In the genomic region with DNA sequence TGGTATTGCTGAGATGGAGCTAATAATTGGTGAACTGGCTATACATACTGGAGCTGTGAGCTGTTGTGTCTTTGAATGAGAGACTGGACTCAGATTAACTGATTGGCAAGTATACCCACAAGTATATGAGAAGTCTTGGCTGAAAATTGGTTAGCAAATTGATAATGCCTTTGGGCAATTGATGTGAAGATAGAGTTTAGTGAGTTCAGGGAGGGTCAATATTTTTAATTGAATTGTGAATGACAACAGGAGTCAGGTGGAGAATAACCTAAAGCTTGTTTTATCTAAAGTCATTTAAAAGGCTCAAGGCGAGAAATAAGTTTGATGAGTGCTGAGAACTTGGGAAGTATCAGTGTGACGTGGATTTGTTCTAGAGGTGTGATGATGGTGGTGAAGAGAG, we compare ENCODE assay signal across 1 cellular context.
TF ChIP-seq lines count a peak whose summit lies in the region.

No MANE protein-coding gene starts in this region.

TF ChIP-seq in WTC11, 78 proteins besides CTCF, POLR2A, EP300 and RAD21 (continued from another document):
- TF ChIP-seq, protein P1, sequence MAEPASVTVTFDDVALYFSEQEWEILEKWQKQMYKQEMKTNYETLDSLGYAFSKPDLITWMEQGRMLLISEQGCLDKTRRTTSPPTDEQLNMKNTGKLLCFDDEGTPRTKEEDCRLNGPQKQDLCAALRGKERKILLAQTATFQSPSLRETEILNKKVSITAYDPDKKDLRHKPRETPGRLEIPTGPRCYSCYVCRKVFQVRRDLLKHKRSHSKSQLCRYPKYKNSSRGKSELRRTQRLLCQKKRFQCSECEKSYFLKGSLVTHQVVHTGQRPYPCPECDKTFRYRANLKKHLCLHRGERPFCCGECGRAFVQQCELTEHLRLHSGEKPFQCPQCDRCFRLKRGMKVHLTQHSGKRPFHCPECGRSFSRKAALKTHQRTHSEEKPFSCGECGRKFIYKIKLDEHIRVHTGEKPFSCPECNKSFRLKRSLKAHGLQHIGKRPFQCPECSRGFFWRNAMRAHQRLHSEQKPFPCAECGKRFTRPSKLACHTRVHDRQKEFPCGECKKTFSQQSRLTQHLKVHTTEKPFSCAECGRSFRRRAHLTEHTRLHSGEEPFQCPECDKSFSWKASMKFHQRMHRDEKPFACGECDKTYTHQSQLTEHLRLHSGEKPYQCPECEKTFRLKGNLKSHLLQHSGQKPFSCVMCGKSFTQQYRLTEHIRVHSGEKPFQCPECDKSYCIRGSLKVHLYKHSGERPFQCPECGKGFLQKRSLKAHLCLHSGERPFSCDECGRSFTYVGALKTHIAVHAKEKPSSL (CRISPR knock-in tag; conservative IDR thresholded peaks at IDR 0.05): no peak
- TF ChIP-seq FOXP1 (CRISPR knock-in tag; IDR thresholded peaks at IDR 0.05; ENCODE audit: borderline replicate concordance): no peak
- TF ChIP-seq, protein P2, sequence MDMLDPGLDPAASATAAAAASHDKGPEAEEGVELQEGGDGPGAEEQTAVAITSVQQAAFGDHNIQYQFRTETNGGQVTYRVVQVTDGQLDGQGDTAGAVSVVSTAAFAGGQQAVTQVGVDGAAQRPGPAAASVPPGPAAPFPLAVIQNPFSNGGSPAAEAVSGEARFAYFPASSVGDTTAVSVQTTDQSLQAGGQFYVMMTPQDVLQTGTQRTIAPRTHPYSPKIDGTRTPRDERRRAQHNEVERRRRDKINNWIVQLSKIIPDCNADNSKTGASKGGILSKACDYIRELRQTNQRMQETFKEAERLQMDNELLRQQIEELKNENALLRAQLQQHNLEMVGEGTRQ (CRISPR knock-in tag; IDR thresholded peaks at IDR 0.05): no peak
- TF ChIP-seq FOXK1 (CRISPR knock-in tag; IDR thresholded peaks at IDR 0.05): no peak
- TF ChIP-seq HMGA2 (CRISPR knock-in tag; IDR thresholded peaks at IDR 0.05): no peak
- no peak for TF ChIP-seq ZNF281 (CRISPR knock-in tag; IDR thresholded peaks at IDR 0.05)
- TF ChIP-seq ETV6 (CRISPR knock-in tag; IDR thresholded peaks at IDR 0.05): no peak
- TF ChIP-seq SOX15 (CRISPR knock-in tag; IDR thresholded peaks at IDR 0.05): no peak
- TF ChIP-seq ELF4 (CRISPR knock-in tag; IDR thresholded peaks at IDR 0.05; ENCODE audit: low read depth): no peak
- no peak for TF ChIP-seq NFE2L1 (CRISPR knock-in tag; IDR thresholded peaks at IDR 0.05)
- no peak for TF ChIP-seq PRDM15 (CRISPR knock-in tag; IDR thresholded peaks at IDR 0.05)
- no peak for TF ChIP-seq OVOL2 (CRISPR knock-in tag; IDR thresholded peaks at IDR 0.05; ENCODE audit: borderline replicate concordance)
- no peak for TF ChIP-seq GRHL2 (CRISPR knock-in tag; IDR thresholded peaks at IDR 0.05; ENCODE audit: insufficient replicate concordance, severe bottlenecking)
- TF ChIP-seq, protein P3, sequence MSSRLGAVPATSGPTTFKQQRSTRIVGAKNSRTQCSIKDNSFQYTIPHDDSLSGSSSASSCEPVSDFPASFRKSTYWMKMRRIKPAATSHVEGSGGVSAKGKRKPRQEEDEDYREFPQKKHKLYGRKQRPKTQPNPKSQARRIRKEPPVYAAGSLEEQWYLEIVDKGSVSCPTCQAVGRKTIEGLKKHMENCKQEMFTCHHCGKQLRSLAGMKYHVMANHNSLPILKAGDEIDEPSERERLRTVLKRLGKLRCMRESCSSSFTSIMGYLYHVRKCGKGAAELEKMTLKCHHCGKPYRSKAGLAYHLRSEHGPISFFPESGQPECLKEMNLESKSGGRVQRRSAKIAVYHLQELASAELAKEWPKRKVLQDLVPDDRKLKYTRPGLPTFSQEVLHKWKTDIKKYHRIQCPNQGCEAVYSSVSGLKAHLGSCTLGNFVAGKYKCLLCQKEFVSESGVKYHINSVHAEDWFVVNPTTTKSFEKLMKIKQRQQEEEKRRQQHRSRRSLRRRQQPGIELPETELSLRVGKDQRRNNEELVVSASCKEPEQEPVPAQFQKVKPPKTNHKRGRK (CRISPR knock-in tag; IDR thresholded peaks at IDR 0.05; ENCODE audit: borderline replicate concordance): no peak
